ENCODE assay signal across 9 cellular contexts in the genomic region with DNA sequence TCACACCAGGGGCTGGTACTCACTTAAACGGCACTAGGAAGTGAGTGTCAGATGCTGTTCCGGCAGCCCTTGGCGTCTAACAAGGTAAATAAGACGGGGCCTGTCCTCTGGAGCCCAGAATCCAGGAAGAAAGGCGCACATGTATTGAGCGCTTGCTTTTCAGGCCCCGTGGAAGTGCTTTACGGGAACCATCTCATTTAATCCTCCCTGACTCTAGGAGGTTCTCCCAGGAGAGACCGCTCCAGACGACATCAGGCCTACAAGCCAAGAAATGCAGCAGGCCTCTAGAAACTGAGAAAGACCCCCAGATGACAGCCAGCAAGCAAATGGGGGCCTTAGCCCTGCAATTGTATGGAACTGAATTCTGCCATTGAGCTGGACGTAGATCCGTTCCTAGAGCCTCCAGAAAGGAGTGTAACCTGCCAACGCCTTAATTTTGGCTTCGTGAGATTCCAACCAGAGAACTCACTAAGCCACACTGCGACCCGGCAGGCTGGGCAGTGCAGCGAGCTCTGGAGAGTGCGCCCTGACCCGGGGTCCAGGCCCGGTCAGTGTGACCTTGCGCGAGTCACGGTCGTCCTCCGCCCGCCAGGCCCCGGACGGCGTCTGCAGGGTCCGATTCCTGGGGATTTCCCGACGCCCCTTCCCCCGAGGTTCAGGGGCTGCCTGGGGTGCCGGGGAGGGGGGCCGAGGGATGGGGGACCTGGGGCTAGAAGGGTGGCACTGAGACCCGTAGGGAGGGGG. TPM values are rescaled to one million over a fixed set of nuclear protein-coding genes. Genes with fewer than 3 reads are reported as not detected.
A peak's percentile ranks its signal among the peaks of the same experiment; 100 is the strongest.
DNase-seq lines count a peak whose midpoint lies in the region; FAIRE-seq and TF ChIP-seq lines count a peak whose summit lies in the region.
"Had no signal": no experiment of that assay in that cellular context is flagged by ENCODE, and none has a peak within 500 bp of the region (broad histone marks: within the 10 kb centered on the region; RNA-seq: fewer than 3 reads in every experiment).

No MANE protein-coding gene starts in this region.

- no peaks in the 10 kb centered on the region for H3K9me3 ChIP-seq in NT2/D1 (ENCODE audit: insufficient read depth, low read length)
- no peaks in the 10 kb centered on the region for H3K9me3 ChIP-seq in esophagus muscularis mucosa

- no peak for TF ChIP-seq CTCF in esophagus muscularis mucosa (IDR thresholded peaks at IDR 0.05)

- DNase-seq in NCI-H2227 (lab: John Stamatoyannopoulos, UW; ENCODE audit: unreplicated experiment) (peak; percentile 25), NCI-H2227 treated with DMSO at 0.1 percent for 48 hours (lab: John Stamatoyannopoulos, UW) (no peak), NT2/D1 (ENCODE audit: low read depth, low spot score) (no peak), esophagus muscularis mucosa (ENCODE audit: extremely low spot score) (no peak), iPS-NIHi11 (ENCODE audit: low spot score) (no peak), UCSD-AML1 (lab: John Stamatoyannopoulos, UW; ENCODE audit: unreplicated experiment) (no peak), GM12891 (ENCODE audit: insufficient read length, low spot score) (no peak)

- peak overlapping the region; percentile 29 for H3K9ac ChIP-seq in NT2/D1 (ENCODE audit: insufficient read length, low read depth)

- TF ChIP-seq POLR2A in esophagus muscularis mucosa (IDR thresholded peaks at IDR 0.05; ENCODE audit: low read depth) (no peak), GM12891 (IDR thresholded peaks at IDR 0.05; ENCODE audit: low read depth, low read length) (no peak)

- H3K27me3 ChIP-seq in NT2/D1 (ENCODE audit: insufficient read depth, insufficient read length) (peaks cover 57% of the 10 kb centered on the region), esophagus muscularis mucosa (peaks cover 0 to 17% (median 0%) of the 10 kb centered on the region in 4 donors)

- H3K27ac ChIP-seq in esophagus muscularis mucosa (replicated peaks in 1 of 4) (no peak overlapping the region), skin epidermis (peak overlapping the region in 2 of 21 experiments; percentile 3 to 15)

- TF ChIP-seq EP300 in esophagus muscularis mucosa (IDR thresholded peaks at IDR 0.05): no peak

- intact Hi-C loops in esophagus muscularis mucosa (cut with DNase I): no loop called here

- H3K4me3 ChIP-seq in NT2/D1 (ENCODE audit: insufficient read length, low read depth): no peak overlapping the region
- H3K4me3 ChIP-seq in esophagus muscularis mucosa: peak overlapping the region; percentile 63 to 77 (median 63)
- H3K4me3 ChIP-seq in skin epidermis: peak overlapping the region; percentile 37 to 59 (median 43)

- no peak for FAIRE-seq in GM12891 (lab: Jason Lieb, UNC)
- FAIRE-seq: A204.1 had no signal

- 75% methylated on average over 11 of the region's 36 CpGs for WGBS in esophagus muscularis mucosa

- peaks cover 5% of the 10 kb centered on the region for H3K36me3 ChIP-seq in NT2/D1 (ENCODE audit: insufficient read depth, insufficient read length, low read length)
- H3K36me3 ChIP-seq in esophagus muscularis mucosa: no peaks in the 10 kb centered on the region

- peaks cover 10% of the 10 kb centered on the region for H3K4me1 ChIP-seq in NT2/D1 (ENCODE audit: insufficient read depth, insufficient read length)
- peaks cover 12 to 28% (median 24%) of the 10 kb centered on the region in 4 donors for H3K4me1 ChIP-seq in esophagus muscularis mucosa

TF ChIP-seq in GM12891, 5 proteins besides CTCF, POLR2A, EP300 and RAD21:
- TF ChIP-seq SPI1 (IDR thresholded peaks at IDR 0.05; ENCODE audit: low read depth, low read length) (no peak), POLR2AphosphoS5 (IDR thresholded peaks at IDR 0.05; ENCODE audit: low read depth, low read length) (no peak), PAX5 (IDR thresholded peaks at IDR 0.05; ENCODE audit: insufficient read depth, low read length, severe bottlenecking) (no peak)

RNA-seq across cellular contexts. Expression of gene MANEAL, which starts 0.5 kb away (rescaled TPM):
- total RNA-seq in esophagus muscularis mucosa: 1 to 10 TPM; 1.2 to 3.3 (median 1.5) TPM
- polyA plus RNA-seq in GM12891 (2012; ENCODE audit: low read depth, missing spikeins): 3.5 TPM

RNA-seq across cellular contexts. Expression of gene C1orf122, which starts 14.5 kb away (rescaled TPM):
- 100 to 1,000 TPM in 1 of 4 donors, 10 to 100 TPM in 3; 69.9 to 103 (median 94.3) TPM for total RNA-seq in esophagus muscularis mucosa
- polyA plus RNA-seq in GM12891 (2012; ENCODE audit: low read depth, missing spikeins): 18.4 TPM

RNA-seq across cellular contexts. Expression of gene YRDC, which starts 14.9 kb away (rescaled TPM):
- total RNA-seq in esophagus muscularis mucosa: 10 to 100 TPM; 10.8 to 19.1 (median 14.3) TPM
- 22.3 TPM for polyA plus RNA-seq in GM12891 (2012; ENCODE audit: low read depth, missing spikeins)

RNA-seq across cellular contexts. Expression of gene EPHA10, which starts 28.2 kb away (rescaled TPM):
- total RNA-seq in esophagus muscularis mucosa: under 1 TPM; 0.17 to 0.83 (median 0.39) TPM
- 0.05 TPM for polyA plus RNA-seq in GM12891 (2012; ENCODE audit: low read depth, missing spikeins)
